Comparison of ENCODE assay signal across 1 cellular context in genomic region chr11:3050386-3051325, GRCh38.
TF ChIP-seq lines count a peak whose summit lies in the region.

No MANE protein-coding gene starts in this region.

TF ChIP-seq in HEK293, 187 proteins besides CTCF, POLR2A, EP300 and RAD21 (continued from another document):
- TF ChIP-seq ZNF280D (tag by site-specific recombination; IDR thresholded peaks at IDR 0.05) (no peak), ZNF664 (tag by site-specific recombination; IDR thresholded peaks at IDR 0.05) (no peak), SCRT2 (tag by site-specific recombination; IDR thresholded peaks at IDR 0.05) (peak; percentile 65), ZNF623 (tag by site-specific recombination; IDR thresholded peaks at IDR 0.05) (no peak), ZNF629 (tag by site-specific recombination; IDR thresholded peaks at IDR 0.05) (no peak), ZNF660 (tag by site-specific recombination; IDR thresholded peaks at IDR 0.05) (no peak), ZNF223 (tag by site-specific recombination; IDR thresholded peaks at IDR 0.05) (no peak)
